In genomic region chr20:56422131-56422823, GRCh38 we compare ENCODE assay signal across 9 cellular contexts. TPM values are rescaled to one million over a fixed set of nuclear protein-coding genes. Genes with fewer than 3 reads are reported as not detected.
DNase-seq lines count a peak whose midpoint lies in the region; ATAC-seq and TF ChIP-seq lines count a peak whose summit lies in the region.
"Had no signal": no experiment of that assay in that cellular context is flagged by ENCODE, and none has a peak within 500 bp of the region (broad histone marks: within the 10 kb centered on the region; RNA-seq: fewer than 3 reads in every experiment).

No MANE protein-coding gene starts in this region.

- intact Hi-C loops in activated CD4-positive, alpha-beta memory T cell treated with anti-CD3 and anti-CD28 coated beads for 36 hours (cut with micrococcal nuclease) = no loop called here
- intact Hi-C loops in aorta (cut with DNase I) = no loop called here

- TF ChIP-seq CTCF in AG09309 (IDR thresholded peaks at IDR 0.05; ENCODE audit: control insufficient read depth, insufficient read depth, low read depth, low read length, missing control alignments) = peak; percentile 13
- TF ChIP-seq CTCF in kidney epithelial cell (IDR thresholded peaks at IDR 0.05; ENCODE audit: insufficient read depth, low read length, poor library complexity, severe bottlenecking) = no peak
- TF ChIP-seq CTCF in WTC11 (IDR thresholded peaks at IDR 0.05) = no peak

- H3K4me3 Mint-ChIP-seq in activated CD4-positive, alpha-beta memory T cell treated with anti-CD3 and anti-CD28 coated beads for 36 hours = peak overlapping the region; percentile 6
- H3K4me3 Mint-ChIP-seq in WTC11 = no peak overlapping the region

- peak overlapping the region; percentile 73 for H3K27ac Mint-ChIP-seq in activated CD4-positive, alpha-beta memory T cell treated with anti-CD3 and anti-CD28 coated beads for 36 hours
- H3K27ac Mint-ChIP-seq in WTC11 = no peak overlapping the region

- H3K36me3 ChIP-seq in kidney epithelial cell (ENCODE audit: control insufficient read depth, insufficient read depth, low read length) (no peaks in the 10 kb centered on the region), aorta (ENCODE audit: control insufficient read depth in 1 of 2, insufficient read depth in 2 of 2, low read length in 1 of 2) (no peaks in the 10 kb centered on the region)
- H3K36me3 ChIP-seq: thyroid gland had no signal

- WGBS in aorta, 2 donors = 48 to 50% methylated on average over 8 of the region's 8 CpGs

- POLR2A ChIA-PET in activated CD4-positive, alpha-beta memory T cell treated with anti-CD3 and anti-CD28 coated beads for 36 hours (lab: Charles Lee) = interaction anchor here (0.9 to 2.2 kb wide), 3 partner anchors 9 to 15 kb away, joined by 3 to 17 read pairs (median 4); partner anchors contain the start of gene CASS4
- POLR2A ChIA-PET in WTC11 (lab: Charles Lee) = no interaction called here

- peaks cover 75% of the 10 kb centered on the region for H3K4me1 Mint-ChIP-seq in activated CD4-positive, alpha-beta memory T cell treated with anti-CD3 and anti-CD28 coated beads for 36 hours (ENCODE audit: low read depth)
- H3K4me1 Mint-ChIP-seq in WTC11 = peaks cover 9% of the 10 kb centered on the region

- H3K36me3 Mint-ChIP-seq in activated CD4-positive, alpha-beta memory T cell treated with anti-CD3 and anti-CD28 coated beads for 36 hours = peaks cover 7% of the 10 kb centered on the region
- H3K36me3 Mint-ChIP-seq in WTC11 = no peaks in the 10 kb centered on the region

- H3K4me1 ChIP-seq in aorta (ENCODE audit: control insufficient read depth in 1 of 2, insufficient read depth in 2 of 2, low read length in 2 of 2) = no peaks in the 10 kb centered on the region
- H3K4me1 ChIP-seq: thyroid gland had no signal

- CTCF ChIA-PET in activated CD4-positive, alpha-beta memory T cell treated with anti-CD3 and anti-CD28 coated beads for 36 hours (lab: Charles Lee) = interaction anchor here (0.9 to 1.4 kb wide), 3 partner anchors 10 to 22 kb away, joined by 3 to 6 read pairs (median 4); partner anchors contain the start of gene CASS4
- CTCF ChIA-PET in WTC11 (lab: Charles Lee) = interaction anchor here (0.7 to 1.3 kb wide), 2 partner anchors 13 to 128 kb away, joined by 3 read pairs; no protein-coding TSS in a partner anchor

- no peak for ATAC-seq in GM18858 (IDR thresholded peaks at IDR 0.05; ENCODE audit: unreplicated experiment)
- ATAC-seq in aorta (ENCODE audit: low FRiP score) = no peak
- no peak for ATAC-seq in WTC11

- H3K27ac ChIP-seq in aorta (ENCODE audit: low read depth in 1 of 2, low read length in 2 of 2) = no peak overlapping the region
- H3K27ac ChIP-seq: thyroid gland had no signal

- DNase-seq in AG09309 (ENCODE audit: low read depth) = peak; percentile 28
- peak; percentile 62 for DNase-seq in HK-2 (ENCODE audit: unreplicated experiment)
- no peak for DNase-seq in activated CD4-positive, alpha-beta memory T cell treated with anti-CD3 and anti-CD28 coated beads for 36 hours
- peak; percentile 60 for DNase-seq in kidney epithelial cell (ENCODE audit: low read depth)
- DNase-seq in aorta = no peak
- DNase-seq in WTC11 (ENCODE audit: low spot score) = no peak
- no peak for DNase-seq in NCI-H526 treated with DMSO at 0.1 percent for 48 hours (lab: John Stamatoyannopoulos, UW)
- DNase-seq: thyroid gland had no signal

- no peaks in the 10 kb centered on the region for H3K27me3 Mint-ChIP-seq in activated CD4-positive, alpha-beta memory T cell treated with anti-CD3 and anti-CD28 coated beads for 36 hours
- H3K27me3 Mint-ChIP-seq in WTC11 (ENCODE audit: low read depth) = peaks cover 50% of the 10 kb centered on the region

- H3K27me3 ChIP-seq in kidney epithelial cell (ENCODE audit: control insufficient read depth, insufficient read depth, low read length) = no peaks in the 10 kb centered on the region
- H3K27me3 ChIP-seq in aorta (ENCODE audit: control insufficient read depth in 1 of 2, insufficient read depth in 2 of 2, low read length in 1 of 2) = no peaks in the 10 kb centered on the region
- H3K27me3 ChIP-seq: thyroid gland had no signal

- no peaks in the 10 kb centered on the region for H3K9me3 ChIP-seq in aorta (ENCODE audit: control insufficient read depth, low read length)
- H3K9me3 ChIP-seq: thyroid gland had no signal

- no peak overlapping the region for H3K4me3 ChIP-seq in AG09309 (ENCODE audit: control insufficient read depth, low read depth, low read length)
- no peak overlapping the region for H3K4me3 ChIP-seq in kidney epithelial cell (ENCODE audit: low read depth, low read length)
- no peak overlapping the region for H3K4me3 ChIP-seq in aorta (ENCODE audit: low read length in 2 of 2)
- H3K4me3 ChIP-seq: thyroid gland had no signal

- H3K9me3 Mint-ChIP-seq in activated CD4-positive, alpha-beta memory T cell treated with anti-CD3 and anti-CD28 coated beads for 36 hours = no peaks in the 10 kb centered on the region
- H3K9me3 Mint-ChIP-seq in WTC11 = no peaks in the 10 kb centered on the region

TF ChIP-seq in WTC11, 78 proteins besides CTCF, POLR2A, EP300 and RAD21:
- TF ChIP-seq TP53 (CRISPR knock-in tag; IDR thresholded peaks at IDR 0.05) (no peak), NR1H2 (CRISPR knock-in tag; IDR thresholded peaks at IDR 0.05) (no peak), HMGA2 (CRISPR knock-in tag; IDR thresholded peaks at IDR 0.05) (no peak), ZNF138 (CRISPR knock-in tag; conservative IDR thresholded peaks at IDR 0.05) (no peak), KAT7 (CRISPR knock-in tag; IDR thresholded peaks at IDR 0.05; ENCODE audit: borderline replicate concordance) (no peak), NFATC4 (CRISPR knock-in tag; IDR thresholded peaks at IDR 0.05) (no peak), ARID4B (CRISPR knock-in tag; IDR thresholded peaks at IDR 0.05; ENCODE audit: borderline replicate concordance) (no peak), IRF2 (CRISPR knock-in tag; IDR thresholded peaks at IDR 0.05; ENCODE audit: borderline replicate concordance, low read depth) (no peak)

RNA-seq across cellular contexts. Expression of gene CASS4, which starts 10.2 kb away (rescaled TPM):
- 1 to 10 TPM; 7.8 to 8.6 TPM for total RNA-seq in activated CD4-positive, alpha-beta memory T cell treated with anti-CD3 and anti-CD28 coated beads for 36 hours
- total RNA-seq in kidney epithelial cell (0.07 TPM in 1 of 2 replicates, not detected in the other), aorta (1 to 10 TPM; 2.4 to 3.4 TPM), WTC11 (2021) (0.11 to 0.14 TPM (median 0.13 TPM) in 3 replicates)
- 1 to 10 TPM in 1 of 2 donors, under 1 TPM in 1; 0.20 to 1.3 TPM for polyA plus RNA-seq in aorta

RNA-seq across cellular contexts. Expression of gene CSTF1, which starts 29.8 kb away (rescaled TPM):
- total RNA-seq in activated CD4-positive, alpha-beta memory T cell treated with anti-CD3 and anti-CD28 coated beads for 36 hours = 10 to 100 TPM; 53.9 to 56.6 TPM
- total RNA-seq in kidney epithelial cell = 27.7 TPM in 2 replicates
- total RNA-seq in aorta = 10 to 100 TPM; 16.8 to 21.7 TPM
- polyA plus RNA-seq in aorta = 10 to 100 TPM in 1 of 2 donors, 1 to 10 TPM in 1; 6.5 to 11.1 TPM
- 53.9 to 58.5 TPM (median 54.2 TPM) in 3 replicates for total RNA-seq in WTC11 (2021)

RNA-seq across cellular contexts. Expression of gene AURKA, which starts 30.3 kb away (rescaled TPM):
- total RNA-seq in activated CD4-positive, alpha-beta memory T cell treated with anti-CD3 and anti-CD28 coated beads for 36 hours = 100 to 1,000 TPM in 1 of 2 experiments, 10 to 100 TPM in 1; 99.7 to 101 TPM
- total RNA-seq in kidney epithelial cell (8.0 and 8.5 TPM in 2 replicates), aorta (1 to 10 TPM in 1 of 2 donors, under 1 TPM in 1; 0.26 to 2.1 TPM), WTC11 (2021) (89.1 to 103 TPM (median 89.9 TPM) in 3 replicates)
- under 1 TPM; 0.75 to 0.77 TPM for polyA plus RNA-seq in aorta

RNA-seq across cellular contexts. Expression of gene RTF2, which starts 46.1 kb away (rescaled TPM):
- total RNA-seq in activated CD4-positive, alpha-beta memory T cell treated with anti-CD3 and anti-CD28 coated beads for 36 hours = 10 to 100 TPM; 81.8 to 83.1 TPM
- total RNA-seq in kidney epithelial cell (61.9 and 68.5 TPM in 2 replicates), aorta (10 to 100 TPM; 68.1 to 72.6 TPM), WTC11 (2021) (46.3 to 56.1 TPM (median 51.7 TPM) in 3 replicates)
- polyA plus RNA-seq in aorta = 10 to 100 TPM; 82.4 to 95.9 TPM

Comparison
In these comparisons a context has a peak if more than half of its experiments do, and no peak if none do; other contexts are left out.
1. DNase-seq: peak in AG09309 (single experiment), HK-2 (single experiment) and kidney epithelial cell (single experiment); none in activated CD4-positive, alpha-beta memory T cell treated with anti-CD3 and anti-CD28 coated beads for 36 hours (single experiment), aorta (0 of 2), WTC11 (single experiment) and NCI-H526 treated with DMSO at 0.1 percent for 48 hours (single experiment).